In the genomic region with DNA sequence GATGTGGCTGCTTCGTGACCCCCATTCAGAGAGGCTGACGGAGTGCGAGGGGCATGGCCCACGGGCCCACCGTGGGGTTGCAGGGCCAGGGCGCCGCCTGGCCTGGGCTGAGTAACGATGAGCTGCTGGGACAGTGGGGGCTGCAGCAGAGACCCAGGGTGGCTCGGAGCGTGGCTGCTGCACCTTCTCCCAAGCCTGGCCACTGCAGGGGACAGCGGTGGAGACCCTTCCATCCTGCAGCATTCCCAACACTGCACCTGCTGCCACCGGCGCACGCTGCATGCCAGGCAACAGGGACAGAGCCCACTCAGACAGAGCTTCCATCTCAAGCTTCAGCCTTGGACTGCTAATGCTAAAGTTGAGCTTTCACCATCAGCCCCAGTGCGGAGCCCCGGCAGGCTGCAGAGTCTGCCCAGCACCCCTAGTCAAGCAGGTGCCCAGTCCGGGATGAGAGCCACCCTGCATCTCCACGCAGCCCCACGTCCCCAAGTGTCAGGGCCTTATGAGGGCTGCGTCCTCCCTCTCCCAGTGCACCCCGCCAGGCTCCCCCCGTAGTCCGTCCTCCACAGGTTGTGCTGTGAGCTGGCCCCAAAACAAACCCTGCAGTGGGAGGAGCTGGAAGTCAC, we compare ENCODE assay signal across 19 cellular contexts.
"Had no signal": no experiment of that assay in that cellular context is flagged by ENCODE, and none has a peak within 500 bp of the region (broad histone marks: within the 10 kb centered on the region; RNA-seq: fewer than 3 reads in every experiment).

No MANE protein-coding gene starts in this region.

- DNase-seq: activated CD4-positive, alpha-beta T cell treated with anti-CD3 and anti-CD28 coated beads for 1 hour; activated CD4-positive, alpha-beta T cell treated with anti-CD3 and anti-CD28 coated beads, Interleukin-2, amount 50 U/mL, for 1 hour; activated naive CD4-positive, alpha-beta T cell; activated naive CD8-positive, alpha-beta T cell treated with anti-CD3 and anti-CD28 coated beads, Interleukin-2, amount 10 ng/mL, durations not matched to agents 7 days and 5 days; activated T-cell treated with anti-CD3 and anti-CD28 coated beads, Interleukin-2, amount 50 U/mL, for 1 hour; amygdala; cerebellar nuclear complex; cortex of kidney; heart left ventricle; left colon; naive B cell; stimulated activated CD4-positive, alpha-beta T cell treated with anti-CD3 and anti-CD28 coated beads, Interleukin-2, amount 100 ng/mL, for 48 hours; stimulated activated CD8-positive, alpha-beta memory T cell treated with anti-CD3 and anti-CD28 coated beads, Interleukin-4, amount 100 ng/mL, for 48 hours; stimulated activated naive CD4-positive, alpha-beta T cell treated with Interleukin-2 at 50 U/mL for 16 hours; T-helper 9 cell; uterus had no signal

- H3K36me3 ChIP-seq: heart left ventricle, suprapubic skin, tibial nerve, uterus had no signal

- H3K27me3 ChIP-seq: heart left ventricle, tibial nerve, uterus had no signal

- H3K4me3 Mint-ChIP-seq: activated naive CD8-positive, alpha-beta T cell treated with anti-CD3 and anti-CD28 coated beads, Interleukin-2, amount 10 ng/mL, durations not matched to agents 7 days and 5 days had no signal

- H3K9me3 ChIP-seq: heart left ventricle, suprapubic skin, tibial nerve, uterus had no signal

- H3K4me3 ChIP-seq: heart left ventricle, smooth muscle cell, suprapubic skin, tibial nerve, uterus had no signal

- H3K4me2 ChIP-seq: smooth muscle cell had no signal

- H3K27ac Mint-ChIP-seq: activated naive CD8-positive, alpha-beta T cell treated with anti-CD3 and anti-CD28 coated beads, Interleukin-2, amount 10 ng/mL, durations not matched to agents 7 days and 5 days; naive B cell had no signal

- ATAC-seq: heart left ventricle, left colon had no signal

- H3K36me3 Mint-ChIP-seq: activated naive CD8-positive, alpha-beta T cell treated with anti-CD3 and anti-CD28 coated beads, Interleukin-2, amount 10 ng/mL, durations not matched to agents 7 days and 5 days had no signal

- H3K9me3 Mint-ChIP-seq: activated naive CD8-positive, alpha-beta T cell treated with anti-CD3 and anti-CD28 coated beads, Interleukin-2, amount 10 ng/mL, durations not matched to agents 7 days and 5 days had no signal

- H3K4me1 Mint-ChIP-seq: activated naive CD8-positive, alpha-beta T cell treated with anti-CD3 and anti-CD28 coated beads, Interleukin-2, amount 10 ng/mL, durations not matched to agents 7 days and 5 days had no signal

- H3K27ac ChIP-seq: heart left ventricle, suprapubic skin, tibial nerve, uterus had no signal

- H3K4me1 ChIP-seq: uterus had no signal
